Comparison of ENCODE assay signal across 8 cellular contexts in the genomic region with DNA sequence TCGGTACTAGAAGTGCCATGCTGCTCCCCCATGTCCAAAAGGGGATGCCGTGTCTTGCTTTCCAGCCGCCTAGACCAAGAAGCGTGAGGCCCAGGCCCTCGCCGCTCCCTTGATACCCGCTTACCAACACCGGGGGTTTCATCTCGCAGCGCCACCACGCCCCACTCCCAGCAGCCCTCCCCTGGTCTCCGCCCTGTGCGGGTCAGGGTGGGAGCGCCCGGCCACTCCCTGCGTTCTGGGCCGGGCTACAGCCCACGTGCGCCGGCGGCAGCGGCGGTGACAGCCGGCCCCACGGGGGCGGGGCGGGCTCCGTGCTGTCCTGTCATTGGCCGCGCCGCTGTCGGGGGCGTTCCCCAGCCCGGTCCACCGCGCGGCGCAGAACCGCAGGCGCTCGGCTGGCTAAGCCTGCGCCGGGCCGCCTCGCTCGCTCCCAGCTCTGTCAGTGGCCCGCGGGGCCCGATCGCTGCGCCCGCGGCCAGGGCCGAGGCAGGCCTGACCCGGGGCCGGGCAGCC. TPM values are rescaled to one million over a fixed set of nuclear protein-coding genes. Genes with fewer than 3 reads are reported as not detected.
DNase-seq lines count a peak whose midpoint lies in the region; ATAC-seq and TF ChIP-seq lines count a peak whose summit lies in the region.

A gene with protein sequence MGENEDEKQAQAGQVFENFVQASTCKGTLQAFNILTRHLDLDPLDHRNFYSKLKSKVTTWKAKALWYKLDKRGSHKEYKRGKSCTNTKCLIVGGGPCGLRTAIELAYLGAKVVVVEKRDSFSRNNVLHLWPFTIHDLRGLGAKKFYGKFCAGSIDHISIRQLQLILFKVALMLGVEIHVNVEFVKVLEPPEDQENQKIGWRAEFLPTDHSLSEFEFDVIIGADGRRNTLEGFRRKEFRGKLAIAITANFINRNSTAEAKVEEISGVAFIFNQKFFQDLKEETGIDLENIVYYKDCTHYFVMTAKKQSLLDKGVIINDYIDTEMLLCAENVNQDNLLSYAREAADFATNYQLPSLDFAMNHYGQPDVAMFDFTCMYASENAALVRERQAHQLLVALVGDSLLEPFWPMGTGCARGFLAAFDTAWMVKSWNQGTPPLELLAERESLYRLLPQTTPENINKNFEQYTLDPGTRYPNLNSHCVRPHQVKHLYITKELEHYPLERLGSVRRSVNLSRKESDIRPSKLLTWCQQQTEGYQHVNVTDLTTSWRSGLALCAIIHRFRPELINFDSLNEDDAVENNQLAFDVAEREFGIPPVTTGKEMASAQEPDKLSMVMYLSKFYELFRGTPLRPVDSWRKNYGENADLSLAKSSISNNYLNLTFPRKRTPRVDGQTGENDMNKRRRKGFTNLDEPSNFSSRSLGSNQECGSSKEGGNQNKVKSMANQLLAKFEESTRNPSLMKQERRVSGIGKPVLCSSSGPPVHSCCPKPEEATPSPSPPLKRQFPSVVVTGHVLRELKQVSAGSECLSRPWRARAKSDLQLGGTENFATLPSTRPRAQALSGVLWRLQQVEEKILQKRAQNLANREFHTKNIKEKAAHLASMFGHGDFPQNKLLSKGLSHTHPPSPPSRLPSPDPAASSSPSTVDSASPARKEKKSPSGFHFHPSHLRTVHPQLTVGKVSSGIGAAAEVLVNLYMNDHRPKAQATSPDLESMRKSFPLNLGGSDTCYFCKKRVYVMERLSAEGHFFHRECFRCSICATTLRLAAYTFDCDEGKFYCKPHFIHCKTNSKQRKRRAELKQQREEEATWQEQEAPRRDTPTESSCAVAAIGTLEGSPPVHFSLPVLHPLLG (plus strand): TSS at position 390 of the 513 bp plus-strand sequence. CDS start 51,566 bp downstream, outside the sequence.

- H3K4me3 Mint-ChIP-seq in activated naive CD4-positive, alpha-beta T cell treated with anti-CD3 and anti-CD28 coated beads, Interleukin-2, amount 50 U/mL, for 24 hours, result peak within 1 kb of the TSS; percentile 80

- no peak for TF ChIP-seq EP300 in suprapubic skin (IDR thresholded peaks at IDR 0.05)

- CTCF ChIA-PET in HEK293T (lab: Yijun Ruan, JAX), result no interaction called here

- H3K27ac Mint-ChIP-seq in activated naive CD4-positive, alpha-beta T cell treated with anti-CD3 and anti-CD28 coated beads, Interleukin-2, amount 50 U/mL, for 24 hours, result no peak within 1 kb of the TSS

- DNase-seq in GDM1 (lab: John Stamatoyannopoulos, UW), result peak; percentile 87
- DNase-seq in HEK293T (ENCODE audit: extremely low spot score), result peak; percentile 94
- DNase-seq in MV-4-11 (lab: John Stamatoyannopoulos, UW), result peak; percentile 79
- DNase-seq in globus pallidus (ENCODE audit: low spot score), result peak; percentile 83
- peak; percentile 60 for DNase-seq in omental fat pad (ENCODE audit: low spot score)
- DNase-seq in suprapubic skin (ENCODE audit: low spot score in 2 of 2), result peak; percentile 89 to 90

- peaks cover 16% of the 10 kb centered on the region for H3K4me1 Mint-ChIP-seq in activated naive CD4-positive, alpha-beta T cell treated with anti-CD3 and anti-CD28 coated beads, Interleukin-2, amount 50 U/mL, for 24 hours

- no peaks in the 10 kb centered on the region for H3K36me3 Mint-ChIP-seq in activated naive CD4-positive, alpha-beta T cell treated with anti-CD3 and anti-CD28 coated beads, Interleukin-2, amount 50 U/mL, for 24 hours

- peak within 1 kb of the TSS; percentile 88 for H3K27ac ChIP-seq in suprapubic skin

- H3K9me3 Mint-ChIP-seq in activated naive CD4-positive, alpha-beta T cell treated with anti-CD3 and anti-CD28 coated beads, Interleukin-2, amount 50 U/mL, for 24 hours, result no peaks in the 10 kb centered on the region

- WGBS in suprapubic skin, result 0% methylated on average over 18 of the region's 56 CpGs

- no peak for TF ChIP-seq CTCF in omental fat pad (IDR thresholded peaks at IDR 0.05)
- TF ChIP-seq CTCF in suprapubic skin (IDR thresholded peaks at IDR 0.05), result no peak

- H3K4me3 ChIP-seq in suprapubic skin, result peak within 1 kb of the TSS; percentile 96

- H3K9me3 ChIP-seq in suprapubic skin, result no peaks in the 10 kb centered on the region

- no peaks in the 10 kb centered on the region for H3K27me3 ChIP-seq in suprapubic skin

- TF ChIP-seq POLR2A in suprapubic skin (IDR thresholded peaks at IDR 0.05), result peak in 1 of 2 donors; percentile 67

- POLR2A ChIA-PET in HEK293T (lab: Yijun Ruan, JAX), result interaction anchor here (0.6 kb wide), 1 partner anchor 125 kb away, joined by 3 read pairs; no protein-coding TSS in a partner anchor

- H3K36me3 ChIP-seq in suprapubic skin, result no peaks in the 10 kb centered on the region

- ATAC-seq in SK-N-SH treated with all-trans-retinoic acid at 6 μM for 48 hours, result peak; percentile 95
- ATAC-seq in omental fat pad (ENCODE audit: low FRiP score), result peak; percentile 96

- peaks cover 44% of the 10 kb centered on the region for H3K4me1 ChIP-seq in suprapubic skin

- no peaks in the 10 kb centered on the region for H3K27me3 Mint-ChIP-seq in activated naive CD4-positive, alpha-beta T cell treated with anti-CD3 and anti-CD28 coated beads, Interleukin-2, amount 50 U/mL, for 24 hours

TF ChIP-seq in HEK293T, 16 proteins besides CTCF, POLR2A, EP300 and RAD21:
- TF ChIP-seq L3MBTL2 (conservative IDR thresholded peaks at IDR 0.05), result 0 out of 2 replicates have a peak, but pooled peaks have one; percentile 47
- no peak for TF ChIP-seq ZNF384 (IDR thresholded peaks at IDR 0.05)
TF ChIP-seq in HEK293T: peak in this region for 1.

TF ChIP-seq in SK-N-SH treated with all-trans-retinoic acid at 6 μM for 48 hours, 23 proteins besides CTCF, POLR2A, EP300 and RAD21:
- TF ChIP-seq ZFP3 (CRISPR knock-in tag; IDR thresholded peaks at IDR 0.05), result peak; percentile 36; the same call in 1 of the 2 replicates
- TF ChIP-seq, protein P1, sequence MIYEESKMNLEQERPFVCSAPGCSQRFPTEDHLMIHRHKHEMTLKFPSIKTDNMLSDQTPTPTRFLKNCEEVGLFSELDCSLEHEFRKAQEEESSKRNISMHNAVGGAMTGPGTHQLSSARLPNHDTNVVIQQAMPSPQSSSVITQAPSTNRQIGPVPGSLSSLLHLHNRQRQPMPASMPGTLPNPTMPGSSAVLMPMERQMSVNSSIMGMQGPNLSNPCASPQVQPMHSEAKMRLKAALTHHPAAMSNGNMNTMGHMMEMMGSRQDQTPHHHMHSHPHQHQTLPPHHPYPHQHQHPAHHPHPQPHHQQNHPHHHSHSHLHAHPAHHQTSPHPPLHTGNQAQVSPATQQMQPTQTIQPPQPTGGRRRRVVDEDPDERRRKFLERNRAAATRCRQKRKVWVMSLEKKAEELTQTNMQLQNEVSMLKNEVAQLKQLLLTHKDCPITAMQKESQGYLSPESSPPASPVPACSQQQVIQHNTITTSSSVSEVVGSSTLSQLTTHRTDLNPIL (CRISPR knock-in tag; IDR thresholded peaks at IDR 0.05; ENCODE audit: low read depth), result no peak

RNA-seq across cellular contexts. Expression of the gene that starts here (rescaled TPM):
- total RNA-seq in omental fat pad (100 to 1,000 TPM in 1 of 4 donors, 10 to 100 TPM in 3; 34.3 to 143 (median 57.0) TPM), suprapubic skin (100 to 1,000 TPM; 117 to 232 (median 164) TPM)

Comparison
In these comparisons a context has a peak if more than half of its experiments do, and no peak if none do; other contexts are left out.
1. Peak in every context shown above with its lines: DNase-seq, ATAC-seq, H3K4me3 ChIP-seq and H3K27ac ChIP-seq.